Comparison of ENCODE assay signal across 16 cellular contexts in genomic region chr11:132844956-132845355, GRCh38.
A peak's percentile ranks its signal among the peaks of the same experiment; 100 is the strongest.
DNase-seq lines count a peak whose midpoint lies in the region; TF ChIP-seq lines count a peak whose summit lies in the region.
"Had no signal": no experiment of that assay in that cellular context is flagged by ENCODE, and none has a peak within 500 bp of the region (broad histone marks: within the 10 kb centered on the region; RNA-seq: fewer than 3 reads in every experiment).

No MANE protein-coding gene starts in this region.

- H3K27me3 Mint-ChIP-seq in brain = peaks cover 5% of the 10 kb centered on the region
- H3K27me3 Mint-ChIP-seq: activated CD4-positive, alpha-beta T cell treated with anti-CD3 and anti-CD28 coated beads, Interleukin-2, amount 10 ng/mL, durations not matched to agents 7 days and 5 days had no signal

- peak overlapping the region in 3 of 5 experiments; percentile 22 to 63 (median 41) for H3K27ac Mint-ChIP-seq in brain
- H3K27ac Mint-ChIP-seq: activated CD4-positive, alpha-beta T cell treated with anti-CD3 and anti-CD28 coated beads, Interleukin-2, amount 10 ng/mL, durations not matched to agents 7 days and 5 days had no signal

- WGBS in mesendoderm (ENCODE audit: extremely low coverage, insufficient coverage, low lambda C conversion rate) = no CpG with 5 or more reads among the region's 3 CpGs

- no peak overlapping the region for H2AFZ ChIP-seq in Karpas-422 (ENCODE audit: low read length)

- H3K9me3 ChIP-seq in Karpas-422 (ENCODE audit: low read length) = no peaks in the 10 kb centered on the region
- H3K9me3 ChIP-seq: right atrium auricular region had no signal

- H3K79me1 ChIP-seq in mesendoderm (ENCODE audit: low read length) = no peaks in the 10 kb centered on the region

- no peak overlapping the region for H2AK5ac ChIP-seq in mesendoderm (ENCODE audit: low read length)

- DNase-seq in Daoy (ENCODE audit: low read depth) = peak; percentile 91
- DNase-seq in NCI-H1092 treated with DMSO at 0.1 percent for 48 hours (lab: John Stamatoyannopoulos, UW) = peak; percentile 50
- peak; percentile 21 for DNase-seq in mesendoderm
- DNase-seq in superior temporal gyrus (ENCODE audit: extremely low spot score) = no peak
- no peak for DNase-seq in dermis blood vessel endothelial cell
- no peak for DNase-seq in Karpas-422
- no peak for DNase-seq in activated T-cell treated with anti-CD3 and anti-CD28 coated beads, Interleukin-2, amount 50 U/mL, for 48 hours
- DNase-seq: activated CD4-positive, alpha-beta T cell treated with anti-CD3 and anti-CD28 coated beads, Interleukin-2, amount 10 ng/mL, durations not matched to agents 7 days and 5 days; COR-L47; effector CD4-positive, alpha-beta T cell; MM.1S; mucosa of descending colon; NCI-H526 treated with DMSO at 0.1 percent for 48 hours had no signal

- no peak overlapping the region for H3K4me3 Mint-ChIP-seq in brain
- H3K4me3 Mint-ChIP-seq: activated CD4-positive, alpha-beta T cell treated with anti-CD3 and anti-CD28 coated beads, Interleukin-2, amount 10 ng/mL, durations not matched to agents 7 days and 5 days had no signal

- H3K4me2 ChIP-seq in mesendoderm (ENCODE audit: low read length) = no peak overlapping the region
- no peak overlapping the region for H3K4me2 ChIP-seq in Karpas-422 (ENCODE audit: low read depth, low read length, poor library complexity, severe bottlenecking)

- H2BK15ac ChIP-seq in mesendoderm (replicated peaks; ENCODE audit: low read depth) = no peak overlapping the region

- H4K5ac ChIP-seq in mesendoderm (ENCODE audit: low read length) = no peak overlapping the region

- no peak overlapping the region for H3K9ac ChIP-seq in mesendoderm (ENCODE audit: low read length)
- no peak overlapping the region for H3K9ac ChIP-seq in Karpas-422 (ENCODE audit: low read length)

- no peaks in the 10 kb centered on the region for H3K36me3 Mint-ChIP-seq in brain

- no peak overlapping the region for H3K56ac ChIP-seq in mesendoderm (ENCODE audit: low read length)

- H3K4me1 ChIP-seq in mesendoderm (ENCODE audit: control insufficient read depth, low read depth, low read length) (no peaks in the 10 kb centered on the region), Karpas-422 (ENCODE audit: low read length) (no peaks in the 10 kb centered on the region)
- H3K4me1 ChIP-seq: right atrium auricular region had no signal

- no peaks in the 10 kb centered on the region for H3K9me2 ChIP-seq in Karpas-422 (replicated peaks; ENCODE audit: insufficient read depth, low read length)

- no peak overlapping the region for H2BK5ac ChIP-seq in mesendoderm (ENCODE audit: low read length)

- H3K36me3 ChIP-seq in mesendoderm (ENCODE audit: control insufficient read depth, insufficient read depth, low read length) (no peaks in the 10 kb centered on the region), Karpas-422 (ENCODE audit: insufficient read depth, low read length) (no peaks in the 10 kb centered on the region)
- H3K36me3 ChIP-seq: right atrium auricular region had no signal

- H3K23ac ChIP-seq in mesendoderm (ENCODE audit: low read length) = no peak overlapping the region

- H3K9me3 Mint-ChIP-seq in brain = no peaks in the 10 kb centered on the region

- no peaks in the 10 kb centered on the region for H4K20me1 ChIP-seq in Karpas-422 (ENCODE audit: insufficient read depth, low read depth, low read length)

- H3K27me3 ChIP-seq in mesendoderm (ENCODE audit: insufficient read depth, low read length, poor library complexity) (no peaks in the 10 kb centered on the region), Karpas-422 (ENCODE audit: low read length) (no peaks in the 10 kb centered on the region)
- H3K27me3 ChIP-seq: right atrium auricular region had no signal

- peaks cover 48% of the 10 kb centered on the region for H3K4me1 Mint-ChIP-seq in brain
- H3K4me1 Mint-ChIP-seq: activated CD4-positive, alpha-beta T cell treated with anti-CD3 and anti-CD28 coated beads, Interleukin-2, amount 10 ng/mL, durations not matched to agents 7 days and 5 days had no signal

- H3K4ac ChIP-seq in mesendoderm (ENCODE audit: low read depth, low read length) = no peak overlapping the region

- no peak for TF ChIP-seq CTCF in brain (conservative IDR thresholded peaks at IDR 0.05)

- H3K4me3 ChIP-seq in mesendoderm (ENCODE audit: low read length) (no peak overlapping the region), Karpas-422 (ENCODE audit: low read length) (no peak overlapping the region)
- H3K4me3 ChIP-seq: GM12878, mucosa of descending colon, right atrium auricular region had no signal

- H2BK120ac ChIP-seq in mesendoderm (ENCODE audit: low read depth, low read length) = no peak overlapping the region

- H3K79me2 ChIP-seq in mesendoderm (ENCODE audit: control insufficient read depth, insufficient read depth, low read length) (no peaks in the 10 kb centered on the region), Karpas-422 (ENCODE audit: low read length) (no peaks in the 10 kb centered on the region)

- no peak overlapping the region for H4K8ac ChIP-seq in mesendoderm (ENCODE audit: low read depth, low read length)

- no peak overlapping the region for H3K27ac ChIP-seq in mesendoderm (ENCODE audit: low read depth, low read length)
- no peak overlapping the region for H3K27ac ChIP-seq in Karpas-422 (ENCODE audit: low read length)
- H3K27ac ChIP-seq: right atrium auricular region had no signal

- H3K18ac ChIP-seq in mesendoderm (ENCODE audit: low read length) = no peak overlapping the region

Comparison
In these comparisons a context has a peak if more than half of its experiments do, and no peak if none do; other contexts are left out.
1. DNase-seq: peak in Daoy (single experiment), NCI-H1092 treated with DMSO at 0.1 percent for 48 hours (single experiment) and mesendoderm (single experiment); none in superior temporal gyrus (single experiment), dermis blood vessel endothelial cell (single experiment), Karpas-422 (single experiment) and activated T-cell treated with anti-CD3 and anti-CD28 coated beads, Interleukin-2, amount 50 U/mL, for 48 hours (0 of 2).